1 cellular context compared by ENCODE assay signal in the genomic region with DNA sequence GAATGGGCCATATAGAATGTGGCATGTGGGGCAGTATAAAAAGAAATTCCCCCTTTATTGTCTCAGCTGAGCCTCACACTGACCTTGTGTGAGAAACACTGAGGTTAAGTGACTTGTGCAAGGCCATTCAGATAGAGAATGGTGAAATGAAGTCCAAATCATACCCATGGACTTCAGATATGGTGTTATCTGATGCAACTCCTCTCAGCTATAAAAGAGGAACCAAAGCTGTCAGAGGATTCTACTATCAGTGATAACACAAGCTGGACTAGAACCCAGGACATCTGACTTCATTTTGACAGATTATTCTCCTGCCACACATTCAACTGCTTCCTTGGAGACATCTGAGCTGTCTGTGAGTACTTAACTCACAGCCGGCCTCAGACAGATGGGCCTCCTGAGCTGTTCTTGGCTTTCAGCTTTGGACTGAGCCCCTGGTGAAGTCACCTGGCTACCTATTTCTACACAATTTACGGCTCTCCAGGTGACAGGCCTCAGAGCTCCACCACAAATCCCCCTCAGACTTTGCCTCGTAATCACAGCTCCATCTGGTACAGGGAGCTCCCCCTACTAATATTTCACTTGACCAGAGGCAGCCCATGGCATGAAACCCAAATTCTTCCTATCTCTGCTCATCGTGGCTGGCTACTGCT.
TF ChIP-seq lines count a peak whose summit lies in the region.

No MANE protein-coding gene starts in this region.

TF ChIP-seq in K562, 482 proteins besides CTCF, POLR2A, EP300 and RAD21 (continued from another document):
- TF ChIP-seq CEBPG (CRISPR knock-in tag; IDR thresholded peaks at IDR 0.05), result peak; percentile 35; the same call in 1 of the 2 replicates
- TF ChIP-seq CEBPG (tag; conservative IDR thresholded peaks at IDR 0.05 in 1 of 2, IDR thresholded peaks at IDR 0.05 in 1 of 2), result peak; percentile 32 to 72; a peak in 2 of 4 replicates
- no peak for TF ChIP-seq TARDBP (IDR thresholded peaks at IDR 0.05)
- TF ChIP-seq SMARCE1 (IDR thresholded peaks at IDR 0.05), result peak; percentile 27; the same call in 1 of the 2 replicates
- 0 out of 2 replicates have a peak, but pooled peaks have one; percentile 39 for TF ChIP-seq MECOM (CRISPR knock-in tag; IDR thresholded peaks at IDR 0.05)
- peak; percentile 77; the same call in 1 of the 2 replicates for TF ChIP-seq CTBP1 (IDR thresholded peaks at IDR 0.05; ENCODE audit: borderline replicate concordance)
- TF ChIP-seq, protein P1, sequence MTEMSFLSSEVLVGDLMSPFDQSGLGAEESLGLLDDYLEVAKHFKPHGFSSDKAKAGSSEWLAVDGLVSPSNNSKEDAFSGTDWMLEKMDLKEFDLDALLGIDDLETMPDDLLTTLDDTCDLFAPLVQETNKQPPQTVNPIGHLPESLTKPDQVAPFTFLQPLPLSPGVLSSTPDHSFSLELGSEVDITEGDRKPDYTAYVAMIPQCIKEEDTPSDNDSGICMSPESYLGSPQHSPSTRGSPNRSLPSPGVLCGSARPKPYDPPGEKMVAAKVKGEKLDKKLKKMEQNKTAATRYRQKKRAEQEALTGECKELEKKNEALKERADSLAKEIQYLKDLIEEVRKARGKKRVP (CRISPR knock-in tag; IDR thresholded peaks at IDR 0.05), result peak; percentile 63; the same call in 1 of the 2 replicates
- TF ChIP-seq JUN (IDR thresholded peaks at IDR 0.05; ENCODE audit: borderline replicate concordance, low read depth, low read length), result no peak
- TF ChIP-seq JUN (CRISPR knock-in tag; IDR thresholded peaks at IDR 0.05; ENCODE audit: borderline replicate concordance), result no peak
- TF ChIP-seq CEBPB (tag; IDR thresholded peaks at IDR 0.05), result 0 out of 2 replicates have a peak, but pooled peaks have one; percentile 16
- TF ChIP-seq RCOR1 (IDR thresholded peaks at IDR 0.05; ENCODE audit: borderline replicate concordance in 1 of 2, low read depth in 2 of 2, low read length in 2 of 2), result peak in 1 of 2 experiments; percentile 56; a peak in 1 of 4 replicates
- TF ChIP-seq, protein P2, sequence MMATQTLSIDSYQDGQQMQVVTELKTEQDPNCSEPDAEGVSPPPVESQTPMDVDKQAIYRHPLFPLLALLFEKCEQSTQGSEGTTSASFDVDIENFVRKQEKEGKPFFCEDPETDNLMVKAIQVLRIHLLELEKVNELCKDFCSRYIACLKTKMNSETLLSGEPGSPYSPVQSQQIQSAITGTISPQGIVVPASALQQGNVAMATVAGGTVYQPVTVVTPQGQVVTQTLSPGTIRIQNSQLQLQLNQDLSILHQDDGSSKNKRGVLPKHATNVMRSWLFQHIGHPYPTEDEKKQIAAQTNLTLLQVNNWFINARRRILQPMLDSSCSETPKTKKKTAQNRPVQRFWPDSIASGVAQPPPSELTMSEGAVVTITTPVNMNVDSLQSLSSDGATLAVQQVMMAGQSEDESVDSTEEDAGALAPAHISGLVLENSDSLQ (IDR thresholded peaks at IDR 0.05), result peak; percentile 43; the same call in 1 of the 2 replicates
- peak; percentile 17; the same call in 1 of the 2 replicates for TF ChIP-seq ARID1B (IDR thresholded peaks at IDR 0.05)
- TF ChIP-seq, protein P3, sequence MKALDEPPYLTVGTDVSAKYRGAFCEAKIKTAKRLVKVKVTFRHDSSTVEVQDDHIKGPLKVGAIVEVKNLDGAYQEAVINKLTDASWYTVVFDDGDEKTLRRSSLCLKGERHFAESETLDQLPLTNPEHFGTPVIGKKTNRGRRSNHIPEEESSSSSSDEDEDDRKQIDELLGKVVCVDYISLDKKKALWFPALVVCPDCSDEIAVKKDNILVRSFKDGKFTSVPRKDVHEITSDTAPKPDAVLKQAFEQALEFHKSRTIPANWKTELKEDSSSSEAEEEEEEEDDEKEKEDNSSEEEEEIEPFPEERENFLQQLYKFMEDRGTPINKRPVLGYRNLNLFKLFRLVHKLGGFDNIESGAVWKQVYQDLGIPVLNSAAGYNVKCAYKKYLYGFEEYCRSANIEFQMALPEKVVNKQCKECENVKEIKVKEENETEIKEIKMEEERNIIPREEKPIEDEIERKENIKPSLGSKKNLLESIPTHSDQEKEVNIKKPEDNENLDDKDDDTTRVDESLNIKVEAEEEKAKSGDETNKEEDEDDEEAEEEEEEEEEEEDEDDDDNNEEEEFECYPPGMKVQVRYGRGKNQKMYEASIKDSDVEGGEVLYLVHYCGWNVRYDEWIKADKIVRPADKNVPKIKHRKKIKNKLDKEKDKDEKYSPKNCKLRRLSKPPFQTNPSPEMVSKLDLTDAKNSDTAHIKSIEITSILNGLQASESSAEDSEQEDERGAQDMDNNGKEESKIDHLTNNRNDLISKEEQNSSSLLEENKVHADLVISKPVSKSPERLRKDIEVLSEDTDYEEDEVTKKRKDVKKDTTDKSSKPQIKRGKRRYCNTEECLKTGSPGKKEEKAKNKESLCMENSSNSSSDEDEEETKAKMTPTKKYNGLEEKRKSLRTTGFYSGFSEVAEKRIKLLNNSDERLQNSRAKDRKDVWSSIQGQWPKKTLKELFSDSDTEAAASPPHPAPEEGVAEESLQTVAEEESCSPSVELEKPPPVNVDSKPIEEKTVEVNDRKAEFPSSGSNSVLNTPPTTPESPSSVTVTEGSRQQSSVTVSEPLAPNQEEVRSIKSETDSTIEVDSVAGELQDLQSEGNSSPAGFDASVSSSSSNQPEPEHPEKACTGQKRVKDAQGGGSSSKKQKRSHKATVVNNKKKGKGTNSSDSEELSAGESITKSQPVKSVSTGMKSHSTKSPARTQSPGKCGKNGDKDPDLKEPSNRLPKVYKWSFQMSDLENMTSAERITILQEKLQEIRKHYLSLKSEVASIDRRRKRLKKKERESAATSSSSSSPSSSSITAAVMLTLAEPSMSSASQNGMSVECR (CRISPR knock-in tag; IDR thresholded peaks at IDR 0.05), result no peak
- TF ChIP-seq ATF7 (IDR thresholded peaks at IDR 0.05), result 0 out of 2 replicates have a peak, but pooled peaks have one; percentile 31
- TF ChIP-seq ESRRA (IDR thresholded peaks at IDR 0.05; ENCODE audit: borderline replicate concordance, low read depth), result peak; percentile 57; the same call in 1 of the 2 replicates
